In the genomic region with DNA sequence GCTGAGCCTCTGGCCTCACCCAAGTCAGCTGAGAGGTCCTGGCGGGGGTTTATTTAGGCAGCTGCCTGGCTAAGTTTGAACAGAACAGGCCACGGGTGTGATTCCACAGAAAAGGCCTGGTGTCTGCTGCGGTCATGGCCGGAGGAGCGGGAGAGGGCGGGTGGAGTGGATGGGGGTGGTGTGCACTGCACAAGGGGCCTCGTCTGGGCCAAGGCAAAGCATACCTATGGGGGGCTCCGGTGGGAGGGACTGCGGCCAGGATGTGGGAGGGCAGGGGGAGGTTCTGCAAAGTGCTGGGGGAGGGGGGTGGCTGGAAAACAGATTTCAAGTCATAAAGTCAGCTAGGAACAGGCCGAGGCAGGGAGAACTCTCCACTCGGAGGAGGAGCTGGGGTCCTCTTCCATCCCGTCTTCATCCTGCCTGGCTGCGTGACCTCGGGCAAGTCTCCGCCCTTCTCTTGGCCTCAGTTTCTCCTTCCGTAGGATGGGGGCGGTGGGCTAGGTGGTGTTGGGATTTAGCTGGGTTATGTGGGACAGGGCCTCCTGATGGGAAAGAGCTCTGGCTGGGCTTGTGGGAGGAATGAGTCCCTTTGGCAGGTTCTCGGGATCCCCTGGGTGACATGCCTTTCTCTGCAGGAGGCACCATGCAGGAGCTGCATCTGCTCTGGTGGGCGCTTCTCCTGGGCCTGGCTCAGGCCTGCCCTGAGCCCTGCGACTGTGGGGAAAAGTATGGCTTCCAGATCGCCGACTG, we compare ENCODE assay signal across 13 cellular contexts. TPM values are rescaled to one million over a fixed set of nuclear protein-coding genes. Genes with fewer than 3 reads are reported as not detected.
DNase-seq lines count a peak whose midpoint lies in the region; ATAC-seq and TF ChIP-seq lines count a peak whose summit lies in the region.
"Had no signal": no experiment of that assay in that cellular context is flagged by ENCODE, and none has a peak within 500 bp of the region (broad histone marks: within the 10 kb centered on the region; RNA-seq: fewer than 3 reads in every experiment).

No MANE protein-coding gene starts in this region.

- DNase-seq in Daoy (ENCODE audit: low read depth) (peak; percentile 9), chondrocyte (ENCODE audit: low spot score) (no peak), NCI-H510A (lab: John Stamatoyannopoulos, UW) (no peak)
- no peak for DNase-seq in effector memory CD4-positive, alpha-beta T cell
- DNase-seq in activated CD4-positive, alpha-beta T cell treated with anti-CD3 and anti-CD28 coated beads, Interleukin-2, amount 50 U/mL, for 48 hours: no peak
- DNase-seq: activated gamma-delta T cell; NCI-H2029; PC-3; stimulated activated CD8-positive, alpha-beta memory T cell treated with anti-CD3 and anti-CD28 coated beads, Interleukin-4, amount 100 ng/mL, for 48 hours had no signal

- peaks cover 39% of the 10 kb centered on the region for H3K4me1 ChIP-seq in skeletal muscle satellite cell (ENCODE audit: control insufficient read depth, insufficient read depth, low read length)
- no peaks in the 10 kb centered on the region for H3K4me1 ChIP-seq in effector memory CD4-positive, alpha-beta T cell (ENCODE audit: control insufficient read depth, insufficient read depth, low read length, poor library complexity, severe bottlenecking)

- H3K36me3 ChIP-seq in skeletal muscle satellite cell (ENCODE audit: insufficient read depth, low read length): no peaks in the 10 kb centered on the region
- H3K36me3 ChIP-seq in effector memory CD4-positive, alpha-beta T cell (ENCODE audit: control insufficient read depth, insufficient read depth, low read length): no peaks in the 10 kb centered on the region

- peak overlapping the region; percentile 27 for H3K27ac Mint-ChIP-seq in chondrocyte (ENCODE audit: unreplicated experiment)

- peak overlapping the region; percentile 38 for H3K27ac ChIP-seq in layer of hippocampus (ENCODE audit: low read depth, low read length)
- no peak overlapping the region for H3K27ac ChIP-seq in effector memory CD4-positive, alpha-beta T cell (ENCODE audit: insufficient read depth, low read length, poor library complexity, severe bottlenecking)

- TF ChIP-seq CTCF in chondrocyte (IDR thresholded peaks at IDR 0.05): no peak

- no peaks in the 10 kb centered on the region for H3K27me3 Mint-ChIP-seq in chondrocyte (ENCODE audit: low read depth)
- H3K27me3 Mint-ChIP-seq: IgD-negative memory B cell had no signal

- H3K4me1 Mint-ChIP-seq in chondrocyte (ENCODE audit: low read depth): peaks cover 85% of the 10 kb centered on the region

- no peaks in the 10 kb centered on the region for H3K27me3 ChIP-seq in layer of hippocampus (ENCODE audit: control insufficient read depth, insufficient read depth, low read length)
- H3K27me3 ChIP-seq in skeletal muscle satellite cell (ENCODE audit: control insufficient read depth, insufficient read depth, low read length): peaks cover 11% of the 10 kb centered on the region
- H3K27me3 ChIP-seq in effector memory CD4-positive, alpha-beta T cell (replicated peaks; ENCODE audit: control insufficient read depth, insufficient read depth, low read length, poor library complexity, severe bottlenecking): no peaks in the 10 kb centered on the region

- peak overlapping the region; percentile 45 for H3K4me2 ChIP-seq in skeletal muscle satellite cell (ENCODE audit: low read length)

- H3K9ac ChIP-seq in skeletal muscle satellite cell (ENCODE audit: low read depth, low read length): peak overlapping the region; percentile 8

- H3K4me3 ChIP-seq in skeletal muscle satellite cell (ENCODE audit: low read length): no peak overlapping the region
- no peak overlapping the region for H3K4me3 ChIP-seq in effector memory CD4-positive, alpha-beta T cell (ENCODE audit: insufficient read depth, low read depth, low read length, poor library complexity, severe bottlenecking)

- no peaks in the 10 kb centered on the region for H3K9me3 Mint-ChIP-seq in chondrocyte (ENCODE audit: low read depth)
- H3K9me3 Mint-ChIP-seq: IgD-negative memory B cell had no signal

- no peaks in the 10 kb centered on the region for H3K9me3 ChIP-seq in skeletal muscle satellite cell (replicated peaks; ENCODE audit: low read length)
- no peaks in the 10 kb centered on the region for H3K9me3 ChIP-seq in effector memory CD4-positive, alpha-beta T cell (ENCODE audit: control insufficient read depth, low read length)

- peaks cover 5% of the 10 kb centered on the region for H3K36me3 Mint-ChIP-seq in chondrocyte (ENCODE audit: low read depth)
- H3K36me3 Mint-ChIP-seq: IgD-negative memory B cell had no signal

- H3K4me3 Mint-ChIP-seq in chondrocyte (ENCODE audit: unreplicated experiment): peak overlapping the region; percentile 28
- H3K4me3 Mint-ChIP-seq: IgD-negative memory B cell had no signal

- ATAC-seq in GM19328 (IDR thresholded peaks at IDR 0.05; ENCODE audit: unreplicated experiment): no peak
- ATAC-seq: PC-3 had no signal

RNA-seq across cellular contexts. Expression of gene ISLR, which starts 0.9 kb away (rescaled TPM):
- 0.06 and 0.29 TPM in 2 replicates for total RNA-seq in Daoy (2014; rRNA removed; shearing (Covaris generic))
- total RNA-seq in chondrocyte: 49.6 to 143 TPM (median 53.3 TPM) in 3 replicates
- 10.6 and 34.7 TPM in 2 replicates for total RNA-seq in skeletal muscle satellite cell (2012; rRNA removed)
- total RNA-seq: PC-3 had no signal

RNA-seq across cellular contexts. Expression of gene STRA6, which starts 28.2 kb away (rescaled TPM):
- total RNA-seq in Daoy (2014; rRNA removed; shearing (Covaris generic)): 28.3 and 30.8 TPM in 2 replicates
- 4.9 to 12.7 TPM (median 5.4 TPM) in 3 replicates for total RNA-seq in chondrocyte
- total RNA-seq in skeletal muscle satellite cell (2012; rRNA removed): 0.44 TPM in 1 of 2 replicates, not detected in the other

RNA-seq across cellular contexts. Expression of gene ISLR2, which starts 44.0 kb away (rescaled TPM):
- total RNA-seq in Daoy (2014; rRNA removed; shearing (Covaris generic)): not detected in 2 replicates
- total RNA-seq in chondrocyte: 2.9 to 4.9 TPM (median 3.2 TPM) in 3 replicates
- total RNA-seq in skeletal muscle satellite cell (2012; rRNA removed): under 0.01 and 0.25 TPM in 2 replicates

Comparison
In these comparisons a context has a peak if more than half of its experiments do, and no peak if none do; other contexts are left out.
1. RNA of gene ISLR, which starts 0.9 kb away (total RNA-seq): 49.6 to 143 TPM in chondrocyte; 0.06 to 0.29 TPM in Daoy; every median in the first group is over 10 times any median in the second.